Comparison of ENCODE assay signal across 9 cellular contexts in the genomic region with DNA sequence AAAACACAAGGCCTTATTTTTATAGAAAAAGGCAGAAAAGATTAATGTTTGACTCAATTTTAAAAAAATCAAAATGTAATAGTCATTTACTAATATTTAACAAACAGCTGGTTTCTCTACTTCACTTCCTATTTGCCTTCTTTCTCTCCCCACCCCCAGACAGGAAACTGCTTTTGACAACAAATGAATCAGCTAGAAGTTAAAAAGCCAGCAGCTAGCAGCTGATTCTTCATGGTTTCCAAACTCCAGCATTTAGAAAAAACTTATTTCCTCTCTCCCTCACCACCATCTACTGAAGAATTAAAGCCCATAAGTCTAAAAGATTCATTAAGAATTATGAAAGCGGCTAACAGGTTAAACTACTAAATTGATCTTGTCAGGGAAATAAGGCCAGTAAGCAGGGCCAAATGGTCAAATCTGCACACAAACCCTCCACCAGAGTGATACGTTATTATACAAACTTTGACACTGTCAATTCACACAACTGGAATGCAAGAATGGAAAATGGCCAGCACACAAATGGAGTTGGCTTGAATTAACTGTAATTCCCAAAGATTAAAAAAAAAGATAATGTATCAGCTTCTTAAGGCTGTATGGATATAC. TPM values are rescaled to one million over a fixed set of nuclear protein-coding genes. Genes with fewer than 3 reads are reported as not detected.
DNase-seq lines count a peak whose midpoint lies in the region; ATAC-seq and TF ChIP-seq lines count a peak whose summit lies in the region.
"Had no signal": no experiment of that assay in that cellular context is flagged by ENCODE, and none has a peak within 500 bp of the region (broad histone marks: within the 10 kb centered on the region; RNA-seq: fewer than 3 reads in every experiment).

No MANE protein-coding gene starts in this region.

- CTCF ChIA-PET in mammary epithelial cell (lab: Charles Lee; ENCODE audit: low non-redundant PET), result no interaction called here

- intact Hi-C loops in mammary epithelial cell (cut with micrococcal nuclease), result no loop called here

- peak overlapping the region; percentile 57 for H3K27ac ChIP-seq in OCI-LY3 (ENCODE audit: low read length)
- peak overlapping the region; percentile 11 for H3K27ac ChIP-seq in mammary epithelial cell (ENCODE audit: insufficient read depth, low read depth, low read length)
- peak overlapping the region; percentile 73 for H3K27ac ChIP-seq in mesodermal cell (ENCODE audit: low read depth, low read length, severe bottlenecking)
- H3K27ac ChIP-seq: cardiac muscle cell had no signal

- H3K4me3 ChIP-seq in OCI-LY3 (ENCODE audit: low read length) (peak overlapping the region; percentile 38), mammary epithelial cell (replicated peaks in 1 of 3; ENCODE audit: insufficient read depth in 1 of 3, low read depth in 2 of 3, low read length in 3 of 3) (peak overlapping the region; percentile 15 to 21 (median 20)), mesodermal cell (ENCODE audit: extremely low read depth, insufficient read depth, low read length, poor library complexity, severe bottlenecking) (peak overlapping the region; percentile 9)
- H3K4me3 ChIP-seq: cardiac muscle cell had no signal

- peaks cover 36% of the 10 kb centered on the region for H4K20me1 ChIP-seq in OCI-LY3 (ENCODE audit: insufficient read depth, low read length)
- peaks cover 3% of the 10 kb centered on the region for H4K20me1 ChIP-seq in mammary epithelial cell (ENCODE audit: insufficient read depth, low read length)

- peaks cover 41% of the 10 kb centered on the region for H3K36me3 ChIP-seq in OCI-LY3 (replicated peaks; ENCODE audit: low read depth, low read length)
- peaks cover 3% of the 10 kb centered on the region for H3K36me3 ChIP-seq in mammary epithelial cell (ENCODE audit: insufficient read depth, low read length)
- peaks cover 25% of the 10 kb centered on the region for H3K36me3 ChIP-seq in mesodermal cell (ENCODE audit: control insufficient read depth, insufficient read depth, low read length)

- peak; percentile 25 for ATAC-seq in GM21717 (IDR thresholded peaks at IDR 0.05; ENCODE audit: unreplicated experiment)
- ATAC-seq in esophagus mucosa, result no peak

- TSS peak; percentile 2 for BruUV-seq in mammary epithelial cell (replicated peaks; lab: Mats Ljungman, UMichigan)

- H3K9ac ChIP-seq in OCI-LY3 (ENCODE audit: low read length) (0 out of 2 replicates have a peak overlapping the region, but pooled peaks have one; percentile 1), mammary epithelial cell (ENCODE audit: insufficient read depth, low read length) (no peak overlapping the region)

- in situ Hi-C loops in mammary epithelial cell (cut with MboI; ENCODE audit: low sequenced_read_pairs in 2 of 2), result no loop called here

- H3K27me3 ChIP-seq in OCI-LY3 (ENCODE audit: low read depth, low read length), result no peaks in the 10 kb centered on the region
- H3K27me3 ChIP-seq in mammary epithelial cell (ENCODE audit: insufficient read depth, low read length), result no peaks in the 10 kb centered on the region
- H3K27me3 ChIP-seq: cardiac muscle cell had no signal

- WGBS in mammary epithelial cell (ENCODE audit: low coverage, missing lambda C conversion rate), result 4% methylated on average over 2 of the region's 2 CpGs
- WGBS in mesodermal cell (ENCODE audit: insufficient coverage in 2 of 2), 2 experiments, result 40% methylated on average over 1 of the region's 2 CpGs; no CpG with 5 or more reads in 1 of the 2 experiments

- TF ChIP-seq CTCF in OCI-LY3 (IDR thresholded peaks at IDR 0.05; ENCODE audit: low read depth, low read length) (no peak), mammary epithelial cell (conservative IDR thresholded peaks at IDR 0.05 in 1 of 2, IDR thresholded peaks at IDR 0.05 in 1 of 2; ENCODE audit: extremely low read depth in 1 of 2, insufficient read depth in 1 of 2, low read depth in 1 of 2, low read length in 2 of 2) (no peak)

- peaks cover 90% of the 10 kb centered on the region for H3K79me2 ChIP-seq in OCI-LY3 (ENCODE audit: low read length)
- H3K79me2 ChIP-seq in mammary epithelial cell (ENCODE audit: insufficient read depth, low read length), result peaks cover 78% of the 10 kb centered on the region

- DNase-seq in EH (ENCODE audit: low read depth), result peak; percentile 80
- peak; percentile 62 for DNase-seq in mammary epithelial cell
- DNase-seq in iPS-NIHi11 (ENCODE audit: low spot score), result no peak
- no peak for DNase-seq in NCI-H748 treated with DMSO at 0.1 percent for 48 hours (lab: John Stamatoyannopoulos, UW)

- peaks cover 33% of the 10 kb centered on the region for H3K4me1 ChIP-seq in OCI-LY3 (ENCODE audit: low read length)
- peaks cover 36% of the 10 kb centered on the region for H3K4me1 ChIP-seq in mammary epithelial cell (ENCODE audit: insufficient read depth, low read length)
- peaks cover 4% of the 10 kb centered on the region for H3K4me1 ChIP-seq in mesodermal cell (ENCODE audit: control insufficient read depth, insufficient read depth, low read length, poor library complexity, severe bottlenecking)

- H2AFZ ChIP-seq in OCI-LY3 (ENCODE audit: low read depth, low read length) (no peak overlapping the region), mammary epithelial cell (ENCODE audit: low read depth, low read length) (no peak overlapping the region)

- dilution Hi-C loops in mammary epithelial cell (cut with HindIII; ENCODE audit: low sequenced_read_pairs), result no loop called here

- H3K4me2 ChIP-seq in OCI-LY3 (ENCODE audit: low read length) (peak overlapping the region; percentile 59), mammary epithelial cell (ENCODE audit: insufficient read depth, low read depth, low read length) (peak overlapping the region; percentile 80)

- H3K9me3 ChIP-seq in OCI-LY3 (ENCODE audit: insufficient read depth, low read length) (no peaks in the 10 kb centered on the region), mammary epithelial cell (replicated peaks; ENCODE audit: insufficient read depth, low read length) (no peaks in the 10 kb centered on the region), mesodermal cell (ENCODE audit: control insufficient read depth, low read length) (no peaks in the 10 kb centered on the region)

RNA-seq across cellular contexts. Expression of a gene that starts 4.0 kb away (rescaled TPM):
- total RNA-seq in mammary epithelial cell (10 to 100 TPM; 56.5 to 74.5 TPM), esophagus mucosa (52.9 TPM)
- 24.1 TPM for polyA plus RNA-seq in mammary epithelial cell
- 93.5 TPM for polyA minus RNA-seq in mammary epithelial cell
- 67.2 TPM for polyA plus RNA-seq in mesodermal cell (2013, experiment 1 of 2)
- polyA plus RNA-seq in mesodermal cell (2013, experiment 2 of 2), result 68.5 TPM

Comparison
In these comparisons a context has a peak if more than half of its experiments do, and no peak if none do; other contexts are left out.
1. DNase-seq: peak in EH (single experiment) and mammary epithelial cell (single experiment); none in iPS-NIHi11 (single experiment) and NCI-H748 treated with DMSO at 0.1 percent for 48 hours (single experiment).
2. H3K27ac ChIP-seq: peak in every context shown above with its lines; median percentile 73 in mesodermal cell; 57 in OCI-LY3; 11 in mammary epithelial cell.
3. Peak in every context shown above with its lines, with median percentiles within 50 percentile points of each other: H3K4me3 ChIP-seq.